In the genomic region with DNA sequence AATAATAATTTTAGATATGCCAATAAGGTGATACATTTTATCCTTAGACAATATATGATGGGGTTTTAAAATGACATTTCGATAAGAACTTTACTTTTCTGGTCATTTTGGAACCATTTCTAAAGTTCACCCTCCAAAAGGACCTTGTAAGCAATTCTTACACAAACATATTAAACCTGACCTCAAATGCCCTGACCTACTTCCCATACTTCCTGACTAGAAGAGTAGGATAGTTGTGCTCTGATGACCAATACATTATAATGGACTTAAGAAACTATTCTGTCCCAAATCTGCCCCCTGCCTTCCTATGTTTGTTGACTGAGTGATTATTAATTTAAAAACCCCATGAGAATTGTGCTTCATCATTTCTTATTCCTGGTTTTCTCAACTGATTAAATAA, we compare ENCODE assay signal across 22 cellular contexts. TPM values are rescaled to one million over a fixed set of nuclear protein-coding genes. Genes with fewer than 3 reads are reported as not detected.
A peak's percentile ranks its signal among the peaks of the same experiment; 100 is the strongest.
DNase-seq lines count a peak whose midpoint lies in the region; ATAC-seq, FAIRE-seq and TF ChIP-seq lines count a peak whose summit lies in the region.
"Had no signal": no experiment of that assay in that cellular context is flagged by ENCODE, and none has a peak within 500 bp of the region (broad histone marks: within the 10 kb centered on the region; RNA-seq: fewer than 3 reads in every experiment).

No MANE protein-coding gene starts in this region.

- WGBS in HepG2 (ENCODE audit: low lambda C conversion rate) = 2% methylated on average over 1 of the region's 1 CpG

- BruUV-seq in HepG2 (replicated peaks; lab: Mats Ljungman, UMichigan) = no TSS peak

- ATAC-seq in HepG2 (no peak), HG03571 (IDR thresholded peaks at IDR 0.05; ENCODE audit: unreplicated experiment) (no peak)
- ATAC-seq: Right ventricle myocardium inferior, SK-N-SH treated with all-trans-retinoic acid at 6 μM for 48 hours had no signal

- no peaks in the 10 kb centered on the region for H3K79me2 ChIP-seq in HepG2 (ENCODE audit: insufficient read depth, low read length)

- intact Hi-C loops in HepG2 (cut with micrococcal nuclease; ENCODE audit: unreplicated experiment) = no loop called here

- TF ChIP-seq EP300 in HepG2 (IDR thresholded peaks at IDR 0.05; ENCODE audit: low read depth in 2 of 2, low read length in 2 of 2) (no peak), HepG2 (CRISPR knock-in tag; IDR thresholded peaks at IDR 0.05; ENCODE audit: borderline replicate concordance) (no peak)

- DNase-seq in LNCaP clone FGC (ENCODE audit: low read depth) (peak; percentile 2), coronary artery (ENCODE audit: low spot score) (no peak), HepG2 (ENCODE audit: low spot score) (no peak), DMS53 (lab: John Stamatoyannopoulos, UW) (no peak), NCI-H446 treated with DMSO at 0.1 percent for 48 hours (lab: John Stamatoyannopoulos, UW) (no peak)
- no peak for DNase-seq in activated CD4-positive, alpha-beta T cell treated with anti-CD3 and anti-CD28 coated beads, Interleukin-2, amount 50 U/mL, for 4 hours
- DNase-seq: C1 segment of cervical spinal cord; Caco-2; CD4-positive, alpha-beta memory T cell; DMS79; KBM-7; MG63; NCI-H1694; NCI-H2029 treated with DMSO at 0.1 percent for 48 hours; NCI-H526 treated with DMSO at 0.1 percent for 48 hours; PC-9; SJCRH30 had no signal

- H3K27ac ChIP-seq in coronary artery = peak overlapping the region; percentile 44 to 78
- no peak overlapping the region for H3K27ac ChIP-seq in HepG2 (ENCODE audit: extremely low read length, insufficient read depth, low read length)
- H3K27ac ChIP-seq: PC-9, SJCRH30 had no signal

- H3K9me3 ChIP-seq in HepG2 (ENCODE audit: low read length) = no peaks in the 10 kb centered on the region
- H3K9me3 ChIP-seq: Caco-2, MG63, SJCRH30 had no signal

- POLR2A ChIA-PET in HepG2 (lab: Yijun Ruan, JAX) = no interaction called here

- in situ Hi-C loops in HepG2 (cut with HindIII; ENCODE audit: extremely low pct_ligation_motif_present, low pct_unique_long_range_greater_than_20kb) = no loop called here

- no peaks in the 10 kb centered on the region for H3K27me3 ChIP-seq in HepG2 (ENCODE audit: control insufficient read depth in 1 of 2, insufficient read depth in 2 of 2, low read length in 2 of 2)
- H3K27me3 ChIP-seq: MG63, SJCRH30 had no signal

- TF ChIP-seq CTCF in LNCaP clone FGC (IDR thresholded peaks at IDR 0.05; ENCODE audit: control insufficient read depth, extremely low read depth, insufficient read depth) (no peak), coronary artery (IDR thresholded peaks at IDR 0.05) (no peak), HepG2 (CRISPR knock-in tag; IDR thresholded peaks at IDR 0.05) (no peak)

- H2AFZ ChIP-seq in HepG2 (ENCODE audit: low read length) = no peak overlapping the region
- H2AFZ ChIP-seq: PC-9 had no signal

- no peak for TF ChIP-seq POLR2A in HepG2 (IDR thresholded peaks at IDR 0.05; ENCODE audit: insufficient read depth in 1 of 2, low read depth in 2 of 2, low read length in 2 of 2)

- TF ChIP-seq RAD21 in HepG2 (CRISPR knock-in tag; IDR thresholded peaks at IDR 0.05) = no peak

- no peak overlapping the region for H3K9ac ChIP-seq in HepG2 (ENCODE audit: insufficient read depth, low read depth, low read length)

- H4K20me1 ChIP-seq in HepG2 (ENCODE audit: insufficient read depth, low read length) = no peaks in the 10 kb centered on the region

- H3K4me1 ChIP-seq in HepG2 (ENCODE audit: insufficient read depth, low read length) = no peaks in the 10 kb centered on the region
- H3K4me1 ChIP-seq: Caco-2, SJCRH30 had no signal

- H3K4me2 ChIP-seq in HepG2 (ENCODE audit: low read depth, low read length) = no peak overlapping the region
- H3K4me2 ChIP-seq: PC-9 had no signal

- CTCF ChIA-PET in HepG2 (lab: Yijun Ruan, JAX; ENCODE audit: low intra/inter-chr PET ratio, low total read pairs) = no interaction called here

- H3K36me3 ChIP-seq in HepG2 (replicated peaks in 1 of 2; ENCODE audit: control insufficient read depth in 1 of 2, insufficient read depth in 2 of 2, low read length in 2 of 2) = no peaks in the 10 kb centered on the region
- H3K36me3 ChIP-seq: MG63, SJCRH30 had no signal

- no peak for FAIRE-seq in HepG2 (lab: Jason Lieb, UNC)
- FAIRE-seq: GM19239, HTR-8/SVneo had no signal

- no peak overlapping the region for H3K4me3 ChIP-seq in LNCaP clone FGC (ENCODE audit: low read depth, low read length)
- H3K4me3 ChIP-seq in coronary artery = no peak overlapping the region
- no peak overlapping the region for H3K4me3 ChIP-seq in HepG2 (replicated peaks in 1 of 3; ENCODE audit: insufficient read depth in 1 of 3, low read depth in 2 of 3, low read length in 3 of 3)
- H3K4me3 ChIP-seq: MG63, PC-9, SJCRH30 had no signal

TF ChIP-seq in HepG2, 621 proteins besides CTCF, POLR2A, EP300 and RAD21 (continues in another document):
- 0 out of 2 replicates have a peak, but pooled peaks have one; percentile 27 for TF ChIP-seq RXRB (CRISPR knock-in tag; IDR thresholded peaks at IDR 0.05; ENCODE audit: borderline replicate concordance)
- TF ChIP-seq TBX3 (IDR thresholded peaks at IDR 0.05; ENCODE audit: borderline replicate concordance) = no peak
- TF ChIP-seq, protein P1, sequence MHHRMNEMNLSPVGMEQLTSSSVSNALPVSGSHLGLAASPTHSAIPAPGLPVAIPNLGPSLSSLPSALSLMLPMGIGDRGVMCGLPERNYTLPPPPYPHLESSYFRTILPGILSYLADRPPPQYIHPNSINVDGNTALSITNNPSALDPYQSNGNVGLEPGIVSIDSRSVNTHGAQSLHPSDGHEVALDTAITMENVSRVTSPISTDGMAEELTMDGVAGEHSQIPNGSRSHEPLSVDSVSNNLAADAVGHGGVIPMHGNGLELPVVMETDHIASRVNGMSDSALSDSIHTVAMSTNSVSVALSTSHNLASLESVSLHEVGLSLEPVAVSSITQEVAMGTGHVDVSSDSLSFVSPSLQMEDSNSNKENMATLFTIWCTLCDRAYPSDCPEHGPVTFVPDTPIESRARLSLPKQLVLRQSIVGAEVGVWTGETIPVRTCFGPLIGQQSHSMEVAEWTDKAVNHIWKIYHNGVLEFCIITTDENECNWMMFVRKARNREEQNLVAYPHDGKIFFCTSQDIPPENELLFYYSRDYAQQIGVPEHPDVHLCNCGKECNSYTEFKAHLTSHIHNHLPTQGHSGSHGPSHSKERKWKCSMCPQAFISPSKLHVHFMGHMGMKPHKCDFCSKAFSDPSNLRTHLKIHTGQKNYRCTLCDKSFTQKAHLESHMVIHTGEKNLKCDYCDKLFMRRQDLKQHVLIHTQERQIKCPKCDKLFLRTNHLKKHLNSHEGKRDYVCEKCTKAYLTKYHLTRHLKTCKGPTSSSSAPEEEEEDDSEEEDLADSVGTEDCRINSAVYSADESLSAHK (CRISPR knock-in tag; IDR thresholded peaks at IDR 0.05; ENCODE audit: borderline replicate concordance) = no peak
- peak in 1 of 2 experiments; percentile 30; a peak in 1 of 4 replicates for TF ChIP-seq MAFK (conservative IDR thresholded peaks at IDR 0.05 in 1 of 2, IDR thresholded peaks at IDR 0.05 in 1 of 2; ENCODE audit: low read length in 2 of 2)

RNA-seq across cellular contexts. Expression of a gene that starts 24.6 kb away (rescaled TPM):
- 48.3 and 69.6 TPM in 2 replicates for total RNA-seq in HepG2 (2016; rRNA removed; fragmentation: Illumina TruSeq; extraction: Trizol)
- 4.8 and 5.6 TPM in 2 replicates for total RNA-seq in HepG2 (2016; cell fraction: cytosol; rRNA removed; fragmentation: Illumina TruSeq; extraction: Trizol; ENCODE audit: low read depth)
- 53.8 and 73.2 TPM in 2 replicates for total RNA-seq in HepG2 (2016; cell fraction: insoluble cytoplasmic fraction; rRNA removed; fragmentation: Illumina TruSeq; extraction: Trizol)
- total RNA-seq in HepG2 (2016; cell fraction: membrane; rRNA removed; fragmentation: Illumina TruSeq; extraction: Trizol) = 10.8 and 11.8 TPM in 2 replicates
- 25.2 TPM in 2 replicates for total RNA-seq in HepG2 (2016; cell fraction: nucleus; rRNA removed; fragmentation: Illumina TruSeq; extraction: Trizol)
- polyA plus RNA-seq in HepG2 (2011; rRNA removed) = 37.5 and 42.0 TPM in 2 replicates
- 29.6 and 30.2 TPM in 2 replicates for polyA plus RNA-seq in HepG2 (2011; cell fraction: cytosol; rRNA removed)
- 18.5 and 19.2 TPM in 2 replicates for polyA plus RNA-seq in HepG2 (2011; cell fraction: nucleus; rRNA removed)
- polyA plus RNA-seq in HepG2 (2012) = 31.4 and 38.3 TPM in 2 replicates
- 3.0 and 3.2 TPM in 2 replicates for polyA plus RNA-seq in HepG2 (2016; cell fraction: cytosol; fragmentation: Illumina TruSeq; extraction: Trizol; ENCODE audit: low read depth)
- polyA plus RNA-seq in HepG2 (2016; cell fraction: insoluble cytoplasmic fraction; fragmentation: Illumina TruSeq; extraction: Trizol; ENCODE audit: low read depth) = 63.5 and 69.1 TPM in 2 replicates
- 5.8 and 6.4 TPM in 2 replicates for polyA plus RNA-seq in HepG2 (2016; cell fraction: membrane; fragmentation: Illumina TruSeq; extraction: Trizol; ENCODE audit: low read depth)
- polyA plus RNA-seq in HepG2 (2016; cell fraction: nucleus; fragmentation: Illumina TruSeq; extraction: Trizol; ENCODE audit: insufficient read depth, low read depth) = 35.6 and 39.1 TPM in 2 replicates
- polyA minus RNA-seq in HepG2 (2011; rRNA and poly(A)+ RNA removed; ENCODE audit: low replicate concordance) = 1.4 and 24.4 TPM in 2 replicates
- polyA minus RNA-seq in HepG2 (2011; cell fraction: cytosol; rRNA and poly(A)+ RNA removed) = 34.6 TPM in 2 replicates
- polyA minus RNA-seq in HepG2 (2011; cell fraction: nucleus; rRNA and poly(A)+ RNA removed) = 23.0 and 25.1 TPM in 2 replicates

RNA-seq across cellular contexts. Expression of a gene that starts 50.0 kb away (rescaled TPM):
- total RNA-seq in HepG2 (2016; rRNA removed; fragmentation: Illumina TruSeq; extraction: Trizol) = 11.5 and 15.0 TPM in 2 replicates
- 1.0 and 2.0 TPM in 2 replicates for total RNA-seq in HepG2 (2016; cell fraction: cytosol; rRNA removed; fragmentation: Illumina TruSeq; extraction: Trizol; ENCODE audit: low read depth)
- total RNA-seq in HepG2 (2016; cell fraction: insoluble cytoplasmic fraction; rRNA removed; fragmentation: Illumina TruSeq; extraction: Trizol) = 11.9 and 16.4 TPM in 2 replicates
- total RNA-seq in HepG2 (2016; cell fraction: membrane; rRNA removed; fragmentation: Illumina TruSeq; extraction: Trizol) = 3.8 and 4.4 TPM in 2 replicates
- total RNA-seq in HepG2 (2016; cell fraction: nucleus; rRNA removed; fragmentation: Illumina TruSeq; extraction: Trizol) = 12.6 and 15.3 TPM in 2 replicates
- polyA plus RNA-seq in HepG2 (2011; rRNA removed) = 1.5 and 1.7 TPM in 2 replicates
- 1.1 and 1.4 TPM in 2 replicates for polyA plus RNA-seq in HepG2 (2011; cell fraction: cytosol; rRNA removed)
- polyA plus RNA-seq in HepG2 (2011; cell fraction: nucleus; rRNA removed) = 3.1 and 3.6 TPM in 2 replicates
- polyA plus RNA-seq in HepG2 (2012) = 5.7 and 7.1 TPM in 2 replicates
- 0.53 and 0.81 TPM in 2 replicates for polyA plus RNA-seq in HepG2 (2016; cell fraction: cytosol; fragmentation: Illumina TruSeq; extraction: Trizol; ENCODE audit: low read depth)
- polyA plus RNA-seq in HepG2 (2016; cell fraction: insoluble cytoplasmic fraction; fragmentation: Illumina TruSeq; extraction: Trizol; ENCODE audit: low read depth) = 16.1 and 16.9 TPM in 2 replicates
- polyA plus RNA-seq in HepG2 (2016; cell fraction: membrane; fragmentation: Illumina TruSeq; extraction: Trizol; ENCODE audit: low read depth) = 1.4 and 1.9 TPM in 2 replicates
- 10.3 and 11.5 TPM in 2 replicates for polyA plus RNA-seq in HepG2 (2016; cell fraction: nucleus; fragmentation: Illumina TruSeq; extraction: Trizol; ENCODE audit: insufficient read depth, low read depth)
- polyA minus RNA-seq in HepG2 (2011; rRNA and poly(A)+ RNA removed; ENCODE audit: low replicate concordance) = 0.63 and 1.1 TPM in 2 replicates
- 1.5 and 1.8 TPM in 2 replicates for polyA minus RNA-seq in HepG2 (2011; cell fraction: cytosol; rRNA and poly(A)+ RNA removed)
- polyA minus RNA-seq in HepG2 (2011; cell fraction: nucleus; rRNA and poly(A)+ RNA removed) = 8.1 and 12.3 TPM in 2 replicates
- total RNA-seq: SJCRH30 had no signal
